Comparison of ENCODE assay signal across 11 cellular contexts in the genomic region with DNA sequence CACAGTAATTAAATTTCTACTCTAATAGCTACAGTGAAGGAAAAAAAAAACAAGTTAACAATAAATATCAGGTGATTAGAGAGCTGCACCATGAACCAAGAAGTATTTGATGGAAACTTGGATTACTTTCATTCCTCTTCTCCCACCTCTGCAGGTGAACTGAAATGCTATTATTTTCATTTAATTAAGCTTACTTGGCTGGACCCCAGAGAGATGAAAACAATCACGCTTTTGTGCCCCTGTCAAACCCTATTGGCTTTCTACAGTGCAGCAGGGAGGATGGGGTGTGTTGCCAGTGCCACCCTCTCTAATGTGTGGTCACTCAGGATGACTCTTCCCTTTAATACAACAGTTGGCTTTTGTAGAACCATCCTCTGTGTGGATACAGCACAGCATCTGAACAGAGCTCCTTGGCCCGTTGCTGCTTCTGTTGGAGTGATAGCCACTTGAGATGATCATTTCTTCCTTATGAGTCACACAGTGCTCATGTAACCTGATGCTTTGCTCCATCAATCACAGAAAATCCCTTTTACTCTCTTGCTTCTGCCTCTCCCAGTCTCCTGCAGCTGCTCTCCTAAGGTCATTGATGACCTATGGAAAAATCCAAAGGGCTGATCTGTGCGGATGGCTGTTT. TPM values are rescaled to one million over a fixed set of nuclear protein-coding genes. Genes with fewer than 3 reads are reported as not detected.
DNase-seq lines count a peak whose midpoint lies in the region; ATAC-seq and TF ChIP-seq lines count a peak whose summit lies in the region.
"Had no signal": no experiment of that assay in that cellular context is flagged by ENCODE, and none has a peak within 500 bp of the region (broad histone marks: within the 10 kb centered on the region; RNA-seq: fewer than 3 reads in every experiment).

No MANE protein-coding gene starts in this region.

- TF ChIP-seq CTCF in HFF-Myc (IDR thresholded peaks at IDR 0.05; ENCODE audit: low read depth, low read length, missing control alignments), result no peak
- TF ChIP-seq CTCF in cardiac fibroblast (IDR thresholded peaks at IDR 0.05; ENCODE audit: low read depth, low read length), result no peak
- TF ChIP-seq CTCF in retinal pigment epithelial cell (conservative IDR thresholded peaks at IDR 0.05; ENCODE audit: low read depth, low read length), result no peak

- H3K4me3 ChIP-seq in HFF-Myc (replicated peaks; ENCODE audit: low read depth, low read length) (no peak overlapping the region), cardiac fibroblast (replicated peaks in 1 of 2; ENCODE audit: low read depth in 2 of 2, low read length in 2 of 2) (no peak overlapping the region), retinal pigment epithelial cell (ENCODE audit: low read length) (no peak overlapping the region)

- no peak for ATAC-seq in Right ventricle myocardium inferior
- no peak for ATAC-seq in HG03457 (IDR thresholded peaks at IDR 0.05; ENCODE audit: unreplicated experiment)
- ATAC-seq: T-helper 17 cell had no signal

- intact Hi-C loops in Right ventricle myocardium inferior (cut with DNase I), result no loop called here

- peak; percentile 32 for DNase-seq in HFF-Myc (ENCODE audit: extremely low read depth, low read depth)
- DNase-seq in NCI-H524 treated with DMSO at 0.1 percent for 48 hours (lab: John Stamatoyannopoulos, UW), result peak; percentile 65
- peak; percentile 48 to 52 for DNase-seq in cardiac fibroblast (ENCODE audit: low read depth in 2 of 2)
- peak; percentile 55 for DNase-seq in retinal pigment epithelial cell (ENCODE audit: low read depth)
- no peak for DNase-seq in Right ventricle myocardium inferior (ENCODE audit: missing footprints)
- DNase-seq in NCI-H128 (lab: John Stamatoyannopoulos, UW; ENCODE audit: unreplicated experiment), result no peak
- DNase-seq: activated T-cell treated with anti-CD3 and anti-CD28 coated beads, Interleukin-2, amount 50 U/mL, for 72 hours; Karpas-422; stimulated activated CD4-positive, alpha-beta T cell treated with anti-CD3 and anti-CD28 coated beads, Interleukin-4, amount 100 ng/mL, for 24 hours; T-helper 17 cell had no signal

RNA-seq across cellular contexts. Expression of gene ARL4C, which starts 5.5 kb away (rescaled TPM):
- 2.5 TPM for total RNA-seq in Right ventricle myocardium inferior

Comparison
In these comparisons a context has a peak if more than half of its experiments do, and no peak if none do; other contexts are left out.
1. DNase-seq: peak in HFF-Myc (single experiment), NCI-H524 treated with DMSO at 0.1 percent for 48 hours (single experiment), cardiac fibroblast (2 of 2) and retinal pigment epithelial cell (single experiment); none in Right ventricle myocardium inferior (single experiment) and NCI-H128 (single experiment).